9 cellular contexts compared by ENCODE assay signal in the genomic region with DNA sequence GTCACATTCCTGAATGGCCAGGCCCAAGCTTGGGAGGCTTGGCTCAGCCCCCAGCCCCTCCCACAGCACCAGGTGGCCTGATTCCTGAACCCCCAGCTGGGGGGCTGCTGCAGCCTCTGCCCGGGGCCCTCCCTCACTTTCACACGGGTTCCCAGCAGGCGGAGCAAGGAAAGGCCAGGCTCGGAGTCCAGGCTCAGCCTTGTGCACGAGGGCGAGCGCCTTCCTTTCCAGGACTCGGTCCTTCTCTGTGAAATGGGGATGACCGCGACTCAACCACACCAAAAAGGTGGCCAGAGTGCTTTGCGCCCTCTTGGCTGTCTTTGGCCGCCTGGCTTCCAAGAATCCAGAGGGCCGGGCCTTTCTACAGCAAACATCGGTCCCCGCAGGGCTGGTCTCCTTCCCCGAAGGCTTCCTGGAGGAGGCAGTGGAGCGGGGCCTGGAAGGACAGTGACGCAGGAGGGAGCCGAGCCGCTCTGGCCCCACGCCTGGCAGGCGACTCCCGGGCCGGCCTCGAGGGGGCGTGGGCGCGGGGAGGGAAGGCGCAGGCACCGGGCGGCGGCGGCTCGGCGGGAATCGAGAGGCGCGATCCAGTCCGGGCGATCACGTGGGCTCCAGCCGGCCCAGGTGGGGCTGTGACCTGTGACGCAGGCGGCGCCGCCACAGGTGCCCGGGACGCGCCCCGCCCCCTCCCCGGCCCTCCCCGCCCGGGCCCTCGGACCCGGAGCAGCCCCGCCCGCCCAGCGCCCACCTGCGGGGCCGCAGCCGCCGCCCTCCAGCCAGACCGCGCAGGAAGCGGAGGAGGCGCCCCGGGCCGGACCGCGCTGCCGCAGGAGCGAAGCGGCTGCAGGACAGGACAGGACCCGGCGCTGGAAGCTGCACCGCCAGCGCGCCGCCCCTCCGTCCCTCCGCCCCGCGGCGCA. TPM values are rescaled to one million over a fixed set of nuclear protein-coding genes. Genes with fewer than 3 reads are reported as not detected.
DNase-seq lines count a peak whose midpoint lies in the region; ATAC-seq and TF ChIP-seq lines count a peak whose summit lies in the region.
"Had no signal": no experiment of that assay in that cellular context is flagged by ENCODE, and none has a peak within 500 bp of the region (broad histone marks: within the 10 kb centered on the region; RNA-seq: fewer than 3 reads in every experiment).

TSS of gene ARHGEF16 (plus strand) at position 775 of the 920 bp plus-strand sequence. CDS start 8,420 bp downstream, outside the sequence.

- H3K27ac ChIP-seq in dorsolateral prefrontal cortex (peak within 1 kb of the TSS in 7 of 59 donors; percentile 5 to 65 (median 53)), suprapubic skin (peak within 1 kb of the TSS; percentile 39)

- H3K27me3 Mint-ChIP-seq in Calu3 (ENCODE audit: unreplicated experiment) (peaks cover 17% of the 10 kb centered on the region), T-helper 17 cell (peaks cover 22% of the 10 kb centered on the region)

- H3K27me3 ChIP-seq in dorsolateral prefrontal cortex (peaks cover 0 to 14% (median 0%) of the 10 kb centered on the region in 45 donors), suprapubic skin (peaks cover 29% of the 10 kb centered on the region)

- peak within 1 kb of the TSS; percentile 47 for H3K27ac Mint-ChIP-seq in Calu3 (ENCODE audit: unreplicated experiment)
- H3K27ac Mint-ChIP-seq in T-helper 17 cell, result no peak within 1 kb of the TSS

- WGBS in lower leg skin, 2 donors, result 7 to 17% methylated on average over 17 to 24 of the region's 84 CpGs
- WGBS in suprapubic skin, result no CpG with 5 or more reads among the region's 84 CpGs

- TF ChIP-seq CTCF in Calu3 (IDR thresholded peaks at IDR 0.05; ENCODE audit: unreplicated experiment) (peak; percentile 55), dorsolateral prefrontal cortex (IDR thresholded peaks at IDR 0.05 in 54 of 56, conservative IDR thresholded peaks at IDR 0.05 in 2 of 56; ENCODE audit: low read depth in 1 of 56, partially characterized antibody in 56 of 56) (peak in 43 of 56 donors; percentile 12 to 64 (median 34)), lower leg skin (IDR thresholded peaks at IDR 0.05) (no peak), suprapubic skin (IDR thresholded peaks at IDR 0.05) (peak in 1 of 2 donors; percentile 52)

- no peak for TF ChIP-seq POLR2A in lower leg skin (IDR thresholded peaks at IDR 0.05)
- no peak for TF ChIP-seq POLR2A in suprapubic skin (IDR thresholded peaks at IDR 0.05)

- peak within 1 kb of the TSS; percentile 26 to 67 (median 53) for H3K4me3 ChIP-seq in dorsolateral prefrontal cortex
- peak within 1 kb of the TSS; percentile 32 for H3K4me3 ChIP-seq in lower leg skin (ENCODE audit: low read depth, poor library complexity, severe bottlenecking)
- H3K4me3 ChIP-seq in suprapubic skin, result peak within 1 kb of the TSS; percentile 61

- TF ChIP-seq EP300 in suprapubic skin (IDR thresholded peaks at IDR 0.05), result no peak

- peak within 1 kb of the TSS; percentile 72 for H3K4me3 Mint-ChIP-seq in Calu3 (ENCODE audit: low read depth, unreplicated experiment)
- peak within 1 kb of the TSS; percentile 78 for H3K4me3 Mint-ChIP-seq in T-helper 17 cell

- peaks cover 50% of the 10 kb centered on the region for H3K4me1 ChIP-seq in suprapubic skin

- H3K36me3 ChIP-seq in suprapubic skin, result no peaks in the 10 kb centered on the region

- peaks cover 23% of the 10 kb centered on the region for H3K36me3 Mint-ChIP-seq in Calu3 (ENCODE audit: insufficient read depth, unreplicated experiment)
- no peaks in the 10 kb centered on the region for H3K36me3 Mint-ChIP-seq in T-helper 17 cell (ENCODE audit: low read depth)

- in situ Hi-C loops in KBM-7 (cut with MboI; ENCODE audit: low pct_unique_long_range_greater_than_20kb, low sequenced_read_pairs), result no loop called here

- BruUV-seq in Calu3 (replicated peaks; lab: Mats Ljungman, UMichigan), result TSS peak; percentile 66

- H3K9me3 ChIP-seq in T-helper 17 cell (ENCODE audit: control insufficient read depth, low read length, poor library complexity, severe bottlenecking), result no peaks in the 10 kb centered on the region
- H3K9me3 ChIP-seq in suprapubic skin, result no peaks in the 10 kb centered on the region

- CTCF ChIA-PET in Calu3 (lab: Charles Lee), result interaction anchor here (0.6 to 3.2 kb wide), 10 partner anchors 10 to 167 kb away, joined by 3 to 41 read pairs (median 5); no protein-coding TSS in a partner anchor

- H3K9me3 Mint-ChIP-seq in Calu3 (ENCODE audit: low read depth, unreplicated experiment), result no peaks in the 10 kb centered on the region

- ATAC-seq in T-helper 17 cell (peak; percentile 57), GM21526 (IDR thresholded peaks at IDR 0.05; ENCODE audit: low FRiP score, unreplicated experiment) (no peak)

- DNase-seq in Calu3 (peak; percentile 89), KBM-7 (peak; percentile 49), T-helper 17 cell (peak in 2 of 3 donors; percentile 21 to 29), dorsolateral prefrontal cortex (peak in 3 of 10 donors; percentile 26 to 65 (median 38)), lower leg skin (ENCODE audit: low spot score in 2 of 2) (no peak), suprapubic skin (ENCODE audit: low spot score in 2 of 2) (no peak), inferior parietal cortex (ENCODE audit: extremely low spot score) (no peak)

- intact Hi-C loops in Calu3 (cut with micrococcal nuclease; ENCODE audit: unreplicated experiment), result loop anchor here (1.0 to 2.0 kb wide), 2 partner anchors 31 to 165 kb away; no protein-coding TSS in a partner anchor
- intact Hi-C loops in dorsolateral prefrontal cortex (cut with DNase I), result loop anchor here (1.0 to 5.0 kb wide), 4 partner anchors 30 to 165 kb away; no protein-coding TSS in a partner anchor
- intact Hi-C loops in lower leg skin (cut with DNase I; ENCODE audit: low total_unique reads), result loop anchor here (2.0 to 5.0 kb wide), 2 partner anchors 29 to 163 kb away; no protein-coding TSS in a partner anchor

- H3K4me1 Mint-ChIP-seq in Calu3 (ENCODE audit: low read depth, unreplicated experiment) (peaks cover 20% of the 10 kb centered on the region), T-helper 17 cell (peaks cover 8% of the 10 kb centered on the region)

RNA-seq across cellular contexts. Expression of gene ARHGEF16, which starts in this region (rescaled TPM):
- total RNA-seq in Calu3 (2022) (24.2 and 28.0 TPM in 2 replicates), T-helper 17 cell (under 1 TPM in 1 of 2 donors, not detected in 1; 0.10 TPM), dorsolateral prefrontal cortex (1 to 10 TPM in 114 of 120 experiments, under 1 TPM in 6; 0.35 to 4.6 (median 2.1) TPM), lower leg skin (10 to 100 TPM in 2 of 4 donors, 1 to 10 TPM in 2; 7.9 to 11.5 (median 9.8) TPM), suprapubic skin (10 to 100 TPM in 1 of 4 donors, 1 to 10 TPM in 3; 5.9 to 13.6 (median 8.4) TPM)
- total RNA-seq: RPMI7951 had no signal

Comparison
In these comparisons a context has a peak if more than half of its experiments do, and no peak if none do; other contexts are left out.
1. Peak in DNase-seq and ATAC-seq in T-helper 17 cell; RNA of the gene not detected or under 1 TPM.
2. DNase-seq: peak in Calu3 (single experiment) and KBM-7 (single experiment); none in lower leg skin (0 of 2), suprapubic skin (0 of 2) and inferior parietal cortex (single experiment).
3. CTCF ChIP-seq: peak in Calu3 (single experiment) and dorsolateral prefrontal cortex (43 of 56); none in lower leg skin (0 of 3).
4. Peak in every context shown above with its lines, with median percentiles within 50 percentile points of each other: H3K4me3 ChIP-seq.